In the genomic region with DNA sequence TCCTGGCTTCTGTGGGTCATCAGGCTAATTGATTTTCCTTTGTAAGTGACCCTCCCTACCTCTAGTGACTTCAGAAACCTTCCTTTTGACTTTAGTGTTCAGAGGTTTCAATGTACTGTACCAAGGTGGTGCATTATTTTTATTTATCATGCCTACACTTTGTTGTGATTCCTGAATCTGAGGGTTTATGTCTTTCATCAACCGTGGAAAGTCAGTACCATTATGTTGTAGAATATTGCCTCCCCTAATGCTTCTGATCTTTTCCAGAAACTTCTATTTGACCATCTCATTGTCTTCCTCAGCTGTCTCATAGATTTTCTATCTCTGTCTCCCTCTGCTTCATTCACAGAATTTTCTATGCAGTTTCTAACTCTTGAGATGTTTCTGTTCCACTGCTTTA, we compare ENCODE assay signal across 28 cellular contexts.
"Had no signal": no experiment of that assay in that cellular context is flagged by ENCODE, and none has a peak within 500 bp of the region (broad histone marks: within the 10 kb centered on the region; RNA-seq: fewer than 3 reads in every experiment).

No MANE protein-coding gene starts in this region.

- H3K9me3 ChIP-seq: colonic mucosa, esophagus squamous epithelium had no signal

- H3K27me3 Mint-ChIP-seq: dendritic cell treated with granulocyte-macrophage colony-stimulating factor and Interleukin-4, amounts not matched to agents 40 ng/mL and 50 ng/mL, for 4 days had no signal

- H3K4me1 ChIP-seq: colonic mucosa, esophagus muscularis mucosa, esophagus squamous epithelium, foreskin keratinocyte, gastrocnemius medialis, gastroesophageal sphincter had no signal

- H3K4me2 ChIP-seq: hepatocyte had no signal

- H3K9me3 Mint-ChIP-seq: dendritic cell treated with granulocyte-macrophage colony-stimulating factor and Interleukin-4, amounts not matched to agents 40 ng/mL and 50 ng/mL, for 4 days; effector memory CD8-positive, alpha-beta T cell had no signal

- FAIRE-seq: endometrium, endothelial cell of umbilical vein, frontal cortex had no signal

- DNase-seq: colonic mucosa; cortex of kidney; dermis blood vessel endothelial cell; dorsolateral prefrontal cortex; effector CD4-positive, alpha-beta T cell; effector CD8-positive, alpha-beta T cell; effector memory CD4-positive, alpha-beta T cell; effector memory CD8-positive, alpha-beta T cell; endodermal cell; erythroblast; esophagus squamous epithelium; foreskin fibroblast; foreskin keratinocyte; foreskin melanocyte; gastrocnemius medialis; glutamatergic neuron; heart left ventricle; heart right ventricle had no signal

- H3K36me3 ChIP-seq: colonic mucosa, esophagus squamous epithelium, gastrocnemius medialis, gastroesophageal sphincter had no signal

- H2AFZ ChIP-seq: hepatocyte had no signal

- ATAC-seq: effector memory CD8-positive, alpha-beta T cell; esophagus mucosa; foreskin keratinocyte; gastrocnemius medialis; gastroesophageal sphincter; heart left ventricle; heart right ventricle had no signal

- H3K27me3 ChIP-seq: colonic mucosa, esophagus muscularis mucosa, esophagus squamous epithelium, gastrocnemius medialis, gastroesophageal sphincter, heart left ventricle, heart right ventricle, hepatocyte had no signal

- H3K4me3 ChIP-seq: colonic mucosa, coronary artery, dorsolateral prefrontal cortex, esophagus muscularis mucosa, esophagus squamous epithelium, gastrocnemius medialis, gastroesophageal sphincter, heart left ventricle, heart right ventricle, hepatocyte had no signal

- H3K27ac ChIP-seq: colonic mucosa, coronary artery, dorsolateral prefrontal cortex, epithelial cell of prostate, esophagus muscularis mucosa, esophagus squamous epithelium, foreskin keratinocyte, gastrocnemius medialis, gastroesophageal sphincter, heart left ventricle, heart right ventricle, hepatocyte had no signal

- H3K4me3 Mint-ChIP-seq: dendritic cell treated with granulocyte-macrophage colony-stimulating factor and Interleukin-4, amounts not matched to agents 40 ng/mL and 50 ng/mL, for 4 days; effector memory CD8-positive, alpha-beta T cell; endodermal cell had no signal

- H3K27ac Mint-ChIP-seq: dendritic cell treated with granulocyte-macrophage colony-stimulating factor and Interleukin-4, amounts not matched to agents 40 ng/mL and 50 ng/mL, for 4 days; effector memory CD8-positive, alpha-beta T cell; endodermal cell had no signal

- H3K4me1 Mint-ChIP-seq: endodermal cell had no signal
